ENCODE assay signal across 8 cellular contexts in genomic region chr19:13951799-13952153, GRCh38. TPM values are rescaled to one million over a fixed set of nuclear protein-coding genes. Genes with fewer than 3 reads are reported as not detected.
DNase-seq lines count a peak whose midpoint lies in the region; ATAC-seq and TF ChIP-seq lines count a peak whose summit lies in the region.

No MANE protein-coding gene starts in this region.

- TF ChIP-seq CTCF in RWPE2 (IDR thresholded peaks at IDR 0.05; ENCODE audit: poor library complexity, severe bottlenecking) = no peak
- TF ChIP-seq CTCF in glutamatergic neuron (IDR thresholded peaks at IDR 0.05; ENCODE audit: partially characterized antibody, unreplicated experiment) = no peak

- peaks cover 4% of the 10 kb centered on the region for H3K4me1 ChIP-seq in RWPE2 (ENCODE audit: insufficient read depth, poor library complexity, severe bottlenecking)
- H3K4me1 ChIP-seq in stomach smooth muscle (ENCODE audit: control insufficient read depth, insufficient read depth, low read length) = peaks cover 15% of the 10 kb centered on the region

- H3K4me3 ChIP-seq in RWPE2 (ENCODE audit: severe bottlenecking) (peak overlapping the region; percentile 29), stomach smooth muscle (ENCODE audit: low read length in 2 of 2) (peak overlapping the region; percentile 64 to 76)

- DNase-seq in T-helper 2 cell treated with Interferon-gamma antibody and Interleukin-4, amounts not matched to agents 5 μg/mL and 100 μg/mL, for 36 hours (ENCODE audit: low spot score) = no peak
- DNase-seq in T-helper 2 cell (no peak), RWPE2 (ENCODE audit: low spot score) (no peak), glutamatergic neuron (no peak), NCI-H82 (lab: John Stamatoyannopoulos, UW) (no peak), SIG-M5 (lab: John Stamatoyannopoulos, UW) (no peak), HUDEP-2 (lab: John Stamatoyannopoulos, UW; ENCODE audit: unreplicated experiment in 76 of 76) (no peak)

- H3K4me1 Mint-ChIP-seq in T-helper 2 cell treated with Interferon-gamma antibody and Interleukin-4, amounts not matched to agents 5 μg/mL and 100 μg/mL, for 36 hours (ENCODE audit: low read depth) = peaks cover 16% of the 10 kb centered on the region
- peaks cover 3% of the 10 kb centered on the region for H3K4me1 Mint-ChIP-seq in glutamatergic neuron (ENCODE audit: low read depth, unreplicated experiment)

- H3K27ac Mint-ChIP-seq in T-helper 2 cell treated with Interferon-gamma antibody and Interleukin-4, amounts not matched to agents 5 μg/mL and 100 μg/mL, for 36 hours = peak overlapping the region; percentile 92
- H3K27ac Mint-ChIP-seq in glutamatergic neuron (ENCODE audit: unreplicated experiment) = peak overlapping the region; percentile 53

- peaks cover 14% of the 10 kb centered on the region for H3K36me3 Mint-ChIP-seq in T-helper 2 cell treated with Interferon-gamma antibody and Interleukin-4, amounts not matched to agents 5 μg/mL and 100 μg/mL, for 36 hours (ENCODE audit: low read depth)
- no peaks in the 10 kb centered on the region for H3K36me3 Mint-ChIP-seq in glutamatergic neuron (ENCODE audit: unreplicated experiment)

- H3K36me3 ChIP-seq in RWPE2 (ENCODE audit: low read depth) = peaks cover 27% of the 10 kb centered on the region
- H3K36me3 ChIP-seq in stomach smooth muscle (ENCODE audit: control insufficient read depth in 2 of 2, insufficient read depth in 2 of 2, low read length in 2 of 2) = peaks cover 15 to 16% of the 10 kb centered on the region in 2 donors

- H3K9me3 Mint-ChIP-seq in T-helper 2 cell treated with Interferon-gamma antibody and Interleukin-4, amounts not matched to agents 5 μg/mL and 100 μg/mL, for 36 hours = no peaks in the 10 kb centered on the region
- H3K9me3 Mint-ChIP-seq in glutamatergic neuron (ENCODE audit: unreplicated experiment) = peaks cover 3% of the 10 kb centered on the region

- no peaks in the 10 kb centered on the region for H3K27me3 Mint-ChIP-seq in T-helper 2 cell treated with Interferon-gamma antibody and Interleukin-4, amounts not matched to agents 5 μg/mL and 100 μg/mL, for 36 hours (ENCODE audit: low read depth)
- H3K27me3 Mint-ChIP-seq in glutamatergic neuron (ENCODE audit: unreplicated experiment) = peaks cover 4% of the 10 kb centered on the region

- peak overlapping the region; percentile 99 for H3K4me3 Mint-ChIP-seq in T-helper 2 cell treated with Interferon-gamma antibody and Interleukin-4, amounts not matched to agents 5 μg/mL and 100 μg/mL, for 36 hours
- H3K4me3 Mint-ChIP-seq in glutamatergic neuron (ENCODE audit: unreplicated experiment) = peak overlapping the region; percentile 85

- H3K9ac ChIP-seq in stomach smooth muscle (ENCODE audit: low read length in 2 of 2) = no peak overlapping the region

- ATAC-seq in RWPE2 (ENCODE audit: low read depth) = no peak

- H3K27ac ChIP-seq in RWPE2 (ENCODE audit: poor library complexity, severe bottlenecking) (no peak overlapping the region), stomach smooth muscle (ENCODE audit: low read length) (peak overlapping the region; percentile 55)

- no peaks in the 10 kb centered on the region for H3K9me3 ChIP-seq in RWPE2 (ENCODE audit: severe bottlenecking)
- no peaks in the 10 kb centered on the region for H3K9me3 ChIP-seq in stomach smooth muscle (ENCODE audit: control insufficient read depth in 2 of 2, low read length in 2 of 2)

- no peaks in the 10 kb centered on the region for H3K27me3 ChIP-seq in RWPE2 (ENCODE audit: insufficient read depth, poor library complexity, severe bottlenecking)
- no peaks in the 10 kb centered on the region for H3K27me3 ChIP-seq in stomach smooth muscle (ENCODE audit: control insufficient read depth in 1 of 2, insufficient read depth in 2 of 2, low read length in 2 of 2)

RNA-seq across cellular contexts. Expression of gene DCAF15, which starts 0.5 kb away (rescaled TPM):
- total RNA-seq in glutamatergic neuron (ENCODE audit: unreplicated experiment) = 84.4 TPM

RNA-seq across cellular contexts. Expression of gene PODNL1, which starts 13.6 kb away (rescaled TPM):
- 8.9 TPM for total RNA-seq in glutamatergic neuron (ENCODE audit: unreplicated experiment)

RNA-seq across cellular contexts. Expression of gene CC2D1A, which starts 45.8 kb away (rescaled TPM):
- total RNA-seq in glutamatergic neuron (ENCODE audit: unreplicated experiment) = 56.3 TPM

RNA-seq across cellular contexts. Expression of gene BRME1, which starts 45.9 kb away (rescaled TPM):
- 4.6 TPM for total RNA-seq in glutamatergic neuron (ENCODE audit: unreplicated experiment)

RNA-seq across cellular contexts. Expression of gene RFX1, which starts 54.3 kb away (rescaled TPM):
- 9.4 TPM for total RNA-seq in glutamatergic neuron (ENCODE audit: unreplicated experiment)
